ENCODE assay signal across 9 cellular contexts in genomic region chr21:32257952-32258785, GRCh38.
DNase-seq lines count a peak whose midpoint lies in the region; ATAC-seq lines count a peak whose summit lies in the region.
"Had no signal": no experiment of that assay in that cellular context is flagged by ENCODE, and none has a peak within 500 bp of the region (broad histone marks: within the 10 kb centered on the region; RNA-seq: fewer than 3 reads in every experiment).

No MANE protein-coding gene starts in this region.

- peak; percentile 50 for DNase-seq in CD1c-positive myeloid dendritic cell (ENCODE audit: extremely low spot score)
- peak; percentile 68 for DNase-seq in NCI-H524 treated with DMSO at 0.1 percent for 48 hours (lab: John Stamatoyannopoulos, UW)
- peak; percentile 40 for DNase-seq in activated T-cell treated with anti-CD3 and anti-CD28 coated beads, Interleukin-2, amount 50 U/mL, for 24 hours
- DNase-seq in foreskin melanocyte = peak; percentile 72
- DNase-seq in non-pigmented ciliary epithelial cell (ENCODE audit: low read depth) = peak; percentile 55

- no peaks in the 10 kb centered on the region for H3K9me3 Mint-ChIP-seq in activated T-cell treated with anti-CD3 and anti-CD28 coated beads, Interleukin-2, amount 50 U/mL, for 24 hours
- H3K9me3 Mint-ChIP-seq: T-cell had no signal

- peaks cover 1% of the 10 kb centered on the region for H3K4me1 Mint-ChIP-seq in activated T-cell treated with anti-CD3 and anti-CD28 coated beads, Interleukin-2, amount 50 U/mL, for 24 hours (ENCODE audit: low read depth)
- H3K4me1 Mint-ChIP-seq: T-cell had no signal

- H3K27ac Mint-ChIP-seq in activated T-cell treated with anti-CD3 and anti-CD28 coated beads, Interleukin-2, amount 50 U/mL, for 24 hours = no peak overlapping the region
- H3K27ac Mint-ChIP-seq: T-cell had no signal

- H3K4me3 Mint-ChIP-seq in activated T-cell treated with anti-CD3 and anti-CD28 coated beads, Interleukin-2, amount 50 U/mL, for 24 hours = no peak overlapping the region
- H3K4me3 Mint-ChIP-seq: T-cell had no signal

- ATAC-seq in GM18907 (IDR thresholded peaks at IDR 0.05; ENCODE audit: unreplicated experiment) (peak; percentile 80), HG03565 (IDR thresholded peaks at IDR 0.05; ENCODE audit: unreplicated experiment) (peak; percentile 69), GM21528 (IDR thresholded peaks at IDR 0.05; ENCODE audit: low FRiP score, unreplicated experiment) (no peak)
- ATAC-seq: T-cell had no signal

- H3K27me3 Mint-ChIP-seq in activated T-cell treated with anti-CD3 and anti-CD28 coated beads, Interleukin-2, amount 50 U/mL, for 24 hours = peaks cover 20% of the 10 kb centered on the region

- no peaks in the 10 kb centered on the region for H3K36me3 Mint-ChIP-seq in activated T-cell treated with anti-CD3 and anti-CD28 coated beads, Interleukin-2, amount 50 U/mL, for 24 hours (ENCODE audit: low read depth)
- H3K36me3 Mint-ChIP-seq: T-cell had no signal
